In the genomic region with DNA sequence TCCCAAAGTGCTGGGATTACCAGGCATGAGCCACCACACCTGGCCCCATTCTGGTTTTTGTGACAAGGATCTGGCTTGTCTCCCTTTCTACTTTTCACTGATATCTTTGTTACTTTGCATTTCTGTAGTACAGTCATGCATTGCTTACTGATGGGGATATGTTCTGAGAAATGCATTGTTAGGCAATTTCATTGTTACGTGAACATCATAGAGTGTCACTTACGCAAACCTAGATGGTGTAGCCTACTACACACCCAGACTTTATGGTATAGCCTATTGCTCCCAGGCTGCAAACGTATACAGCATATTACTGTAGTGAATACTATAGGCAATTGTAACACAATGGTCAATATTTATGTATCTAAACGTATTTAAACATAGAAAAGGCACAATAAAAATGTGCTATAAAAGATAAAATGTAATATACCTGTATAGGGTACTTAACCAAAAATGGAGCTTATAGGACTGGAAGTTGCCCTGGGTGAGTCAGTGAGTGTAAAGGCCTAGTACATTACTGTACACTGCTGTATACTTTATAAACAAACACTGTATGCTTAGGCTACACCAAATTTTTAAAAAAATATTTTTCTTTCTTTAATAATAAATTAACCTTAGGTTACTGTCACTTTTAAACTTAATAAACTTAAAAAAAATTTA, we compare ENCODE assay signal across 2 cellular contexts.
TF ChIP-seq lines count a peak whose summit lies in the region.

No MANE protein-coding gene starts in this region.

TF ChIP-seq in IMR-90, 13 proteins besides CTCF, POLR2A, EP300 and RAD21:
- TF ChIP-seq, protein P1, sequence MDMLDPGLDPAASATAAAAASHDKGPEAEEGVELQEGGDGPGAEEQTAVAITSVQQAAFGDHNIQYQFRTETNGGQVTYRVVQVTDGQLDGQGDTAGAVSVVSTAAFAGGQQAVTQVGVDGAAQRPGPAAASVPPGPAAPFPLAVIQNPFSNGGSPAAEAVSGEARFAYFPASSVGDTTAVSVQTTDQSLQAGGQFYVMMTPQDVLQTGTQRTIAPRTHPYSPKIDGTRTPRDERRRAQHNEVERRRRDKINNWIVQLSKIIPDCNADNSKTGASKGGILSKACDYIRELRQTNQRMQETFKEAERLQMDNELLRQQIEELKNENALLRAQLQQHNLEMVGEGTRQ (IDR thresholded peaks at IDR 0.05; ENCODE audit: low read depth, low read length) = no peak

TF ChIP-seq in K562, 482 proteins besides CTCF, POLR2A, EP300 and RAD21:
- TF ChIP-seq ZNF23 (CRISPR knock-in tag; IDR thresholded peaks at IDR 0.05) = no peak
- TF ChIP-seq STAG1 (CRISPR knock-in tag; IDR thresholded peaks at IDR 0.05; ENCODE audit: borderline replicate concordance) = no peak
- no peak for TF ChIP-seq ZFP30 (CRISPR knock-in tag; IDR thresholded peaks at IDR 0.05; ENCODE audit: borderline replicate concordance)
- TF ChIP-seq, protein P2, sequence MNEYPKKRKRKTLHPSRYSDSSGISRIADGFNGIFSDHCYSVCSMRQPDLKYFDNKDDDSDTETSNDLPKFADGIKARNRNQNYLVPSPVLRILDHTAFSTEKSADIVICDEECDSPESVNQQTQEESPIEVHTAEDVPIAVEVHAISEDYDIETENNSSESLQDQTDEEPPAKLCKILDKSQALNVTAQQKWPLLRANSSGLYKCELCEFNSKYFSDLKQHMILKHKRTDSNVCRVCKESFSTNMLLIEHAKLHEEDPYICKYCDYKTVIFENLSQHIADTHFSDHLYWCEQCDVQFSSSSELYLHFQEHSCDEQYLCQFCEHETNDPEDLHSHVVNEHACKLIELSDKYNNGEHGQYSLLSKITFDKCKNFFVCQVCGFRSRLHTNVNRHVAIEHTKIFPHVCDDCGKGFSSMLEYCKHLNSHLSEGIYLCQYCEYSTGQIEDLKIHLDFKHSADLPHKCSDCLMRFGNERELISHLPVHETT (CRISPR knock-in tag; conservative IDR thresholded peaks at IDR 0.05 in 1 of 2, IDR thresholded peaks at IDR 0.05 in 1 of 2) = no peak
- no peak for TF ChIP-seq ZNF140 (CRISPR knock-in tag; IDR thresholded peaks at IDR 0.05)
- no peak for TF ChIP-seq TSC22D4 (tag; IDR thresholded peaks at IDR 0.05)
- no peak for TF ChIP-seq ZNF583 (CRISPR knock-in tag; IDR thresholded peaks at IDR 0.05)
- TF ChIP-seq, protein P3, sequence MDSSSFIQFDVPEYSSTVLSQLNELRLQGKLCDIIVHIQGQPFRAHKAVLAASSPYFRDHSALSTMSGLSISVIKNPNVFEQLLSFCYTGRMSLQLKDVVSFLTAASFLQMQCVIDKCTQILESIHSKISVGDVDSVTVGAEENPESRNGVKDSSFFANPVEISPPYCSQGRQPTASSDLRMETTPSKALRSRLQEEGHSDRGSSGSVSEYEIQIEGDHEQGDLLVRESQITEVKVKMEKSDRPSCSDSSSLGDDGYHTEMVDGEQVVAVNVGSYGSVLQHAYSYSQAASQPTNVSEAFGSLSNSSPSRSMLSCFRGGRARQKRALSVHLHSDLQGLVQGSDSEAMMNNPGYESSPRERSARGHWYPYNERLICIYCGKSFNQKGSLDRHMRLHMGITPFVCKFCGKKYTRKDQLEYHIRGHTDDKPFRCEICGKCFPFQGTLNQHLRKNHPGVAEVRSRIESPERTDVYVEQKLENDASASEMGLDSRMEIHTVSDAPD (CRISPR knock-in tag; IDR thresholded peaks at IDR 0.05) = no peak
- TF ChIP-seq ZFX (CRISPR knock-in tag; IDR thresholded peaks at IDR 0.05) = no peak
- TF ChIP-seq, protein P4, sequence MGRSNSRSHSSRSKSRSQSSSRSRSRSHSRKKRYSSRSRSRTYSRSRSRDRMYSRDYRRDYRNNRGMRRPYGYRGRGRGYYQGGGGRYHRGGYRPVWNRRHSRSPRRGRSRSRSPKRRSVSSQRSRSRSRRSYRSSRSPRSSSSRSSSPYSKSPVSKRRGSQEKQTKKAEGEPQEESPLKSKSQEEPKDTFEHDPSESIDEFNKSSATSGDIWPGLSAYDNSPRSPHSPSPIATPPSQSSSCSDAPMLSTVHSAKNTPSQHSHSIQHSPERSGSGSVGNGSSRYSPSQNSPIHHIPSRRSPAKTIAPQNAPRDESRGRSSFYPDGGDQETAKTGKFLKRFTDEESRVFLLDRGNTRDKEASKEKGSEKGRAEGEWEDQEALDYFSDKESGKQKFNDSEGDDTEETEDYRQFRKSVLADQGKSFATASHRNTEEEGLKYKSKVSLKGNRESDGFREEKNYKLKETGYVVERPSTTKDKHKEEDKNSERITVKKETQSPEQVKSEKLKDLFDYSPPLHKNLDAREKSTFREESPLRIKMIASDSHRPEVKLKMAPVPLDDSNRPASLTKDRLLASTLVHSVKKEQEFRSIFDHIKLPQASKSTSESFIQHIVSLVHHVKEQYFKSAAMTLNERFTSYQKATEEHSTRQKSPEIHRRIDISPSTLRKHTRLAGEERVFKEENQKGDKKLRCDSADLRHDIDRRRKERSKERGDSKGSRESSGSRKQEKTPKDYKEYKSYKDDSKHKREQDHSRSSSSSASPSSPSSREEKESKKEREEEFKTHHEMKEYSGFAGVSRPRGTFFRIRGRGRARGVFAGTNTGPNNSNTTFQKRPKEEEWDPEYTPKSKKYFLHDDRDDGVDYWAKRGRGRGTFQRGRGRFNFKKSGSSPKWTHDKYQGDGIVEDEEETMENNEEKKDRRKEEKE (IDR thresholded peaks at IDR 0.05; ENCODE audit: borderline replicate concordance in 1 of 2, control insufficient read depth in 1 of 2, low read depth in 2 of 2, low read length in 1 of 2) = no peak
- TF ChIP-seq ZNF507 (tag; conservative IDR thresholded peaks at IDR 0.05) = no peak
- TF ChIP-seq GATAD2A (IDR thresholded peaks at IDR 0.05) = no peak
- no peak for TF ChIP-seq ZFP1 (CRISPR knock-in tag; IDR thresholded peaks at IDR 0.05)
- no peak for TF ChIP-seq MIER1 (IDR thresholded peaks at IDR 0.05; ENCODE audit: low read depth)
- TF ChIP-seq, protein P5, sequence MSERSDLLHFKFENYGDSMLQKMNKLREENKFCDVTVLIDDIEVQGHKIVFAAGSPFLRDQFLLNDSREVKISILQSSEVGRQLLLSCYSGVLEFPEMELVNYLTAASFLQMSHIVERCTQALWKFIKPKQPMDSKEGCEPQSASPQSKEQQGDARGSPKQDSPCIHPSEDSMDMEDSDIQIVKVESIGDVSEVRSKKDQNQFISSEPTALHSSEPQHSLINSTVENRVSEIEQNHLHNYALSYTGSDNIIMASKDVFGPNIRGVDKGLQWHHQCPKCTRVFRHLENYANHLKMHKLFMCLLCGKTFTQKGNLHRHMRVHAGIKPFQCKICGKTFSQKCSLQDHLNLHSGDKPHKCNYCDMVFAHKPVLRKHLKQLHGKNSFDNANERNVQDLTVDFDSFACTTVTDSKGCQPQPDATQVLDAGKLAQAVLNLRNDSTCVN (CRISPR knock-in tag; IDR thresholded peaks at IDR 0.05) = no peak
- no peak for TF ChIP-seq JUNB (CRISPR knock-in tag; conservative IDR thresholded peaks at IDR 0.05)
- no peak for TF ChIP-seq ETV6 (IDR thresholded peaks at IDR 0.05; ENCODE audit: borderline replicate concordance in 1 of 2, low read depth in 2 of 2, low read length in 1 of 2)
- no peak for TF ChIP-seq ETV6 (CRISPR knock-in tag; IDR thresholded peaks at IDR 0.05; ENCODE audit: borderline replicate concordance)
